Comparison of ENCODE assay signal across 8 cellular contexts in the genomic region with DNA sequence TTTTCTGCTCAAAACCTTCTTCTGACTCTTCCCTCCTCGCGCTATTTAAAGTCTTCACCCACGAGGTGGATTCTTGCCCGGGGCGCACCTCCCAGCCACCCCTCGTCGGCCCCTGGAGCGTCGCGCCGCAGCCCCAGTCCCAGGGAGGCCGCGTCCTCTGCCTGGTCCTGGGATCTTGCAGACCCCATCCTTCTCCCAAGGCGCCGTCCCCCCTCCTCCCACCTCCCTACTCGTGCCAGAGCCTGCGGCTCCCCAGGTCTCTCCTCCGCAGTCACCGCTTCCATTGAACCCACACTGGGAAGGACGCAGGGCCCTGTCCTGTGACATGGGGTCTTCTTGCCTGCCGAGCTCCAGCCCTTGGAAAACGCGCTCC. TPM values are rescaled to one million over a fixed set of nuclear protein-coding genes. Genes with fewer than 3 reads are reported as not detected.
A peak's percentile ranks its signal among the peaks of the same experiment; 100 is the strongest.
DNase-seq lines count a peak whose midpoint lies in the region; ATAC-seq and TF ChIP-seq lines count a peak whose summit lies in the region.

No MANE protein-coding gene starts in this region.

- DNase-seq in AG04450 (ENCODE audit: low read depth, low spot score) (no peak), caudate nucleus (lab: John Stamatoyannopoulos, UW) (peak in 25 of 61 donors; percentile 3 to 56 (median 32)), left lobe of liver (ENCODE audit: low spot score) (peak; percentile 45), substantia nigra (lab: John Stamatoyannopoulos, UW) (peak in 15 of 49 donors; percentile 1 to 30 (median 16)), NCI-H1436 (lab: John Stamatoyannopoulos, UW) (no peak), NK-92 (lab: John Stamatoyannopoulos, UW; ENCODE audit: unreplicated experiment) (no peak)

- no peak for TF ChIP-seq CTCF in AG04450 (IDR thresholded peaks at IDR 0.05; ENCODE audit: low read depth, low read length)
- no peak for TF ChIP-seq CTCF in KMS-11 (conservative IDR thresholded peaks at IDR 0.05; ENCODE audit: low read depth, low read length)

- peak overlapping the region; percentile 57; the same call in 1 of the 2 replicates for H3K4me2 ChIP-seq in KMS-11

- no peaks in the 10 kb centered on the region for H3K4me1 ChIP-seq in KMS-11 (ENCODE audit: low read depth, poor library complexity, severe bottlenecking)

- H3K4me3 ChIP-seq in AG04450 (ENCODE audit: low read depth, low read length) (peak overlapping the region; percentile 83), KMS-11 (IDR thresholded peaks at IDR 0.05; ENCODE audit: insufficient read depth, low read depth, low read length) (no peak overlapping the region)

- H3K9me3 ChIP-seq in AG04450 (ENCODE audit: control insufficient read depth, insufficient read depth, low read length): peaks cover 29% of the 10 kb centered on the region

- peak; percentile 3 for ATAC-seq in GM19463 (IDR thresholded peaks at IDR 0.05; ENCODE audit: unreplicated experiment)
- peak; percentile 33 for ATAC-seq in left lobe of liver

- CTCF ChIA-PET in AG04450 (lab: Charles Lee): no interaction called here

- H2AFZ ChIP-seq in KMS-11 (ENCODE audit: low read depth): peak overlapping the region; percentile 89

- no peaks in the 10 kb centered on the region for H4K20me1 ChIP-seq in KMS-11 (ENCODE audit: insufficient read depth)

- peak overlapping the region; percentile 80 for H3K9ac ChIP-seq in KMS-11

- no peaks in the 10 kb centered on the region for H3K36me3 ChIP-seq in KMS-11 (ENCODE audit: insufficient read depth)

- no peaks in the 10 kb centered on the region for H3K79me2 ChIP-seq in KMS-11 (ENCODE audit: insufficient read depth, low read depth)

- POLR2A ChIA-PET in AG04450 (lab: Yijun Ruan, JAX): no interaction called here

- H3K27ac ChIP-seq in AG04450 (ENCODE audit: low read depth, low read length) (peak overlapping the region; percentile 80), KMS-11 (peak overlapping the region; percentile 78), caudate nucleus (ENCODE audit: low read depth, low read length) (peak overlapping the region; percentile 32), substantia nigra (ENCODE audit: low read depth, low read length, poor library complexity, severe bottlenecking) (peak overlapping the region; percentile 64)

- H3K27me3 ChIP-seq in AG04450 (ENCODE audit: control insufficient read depth, insufficient read depth, low read length) (no peaks in the 10 kb centered on the region), KMS-11 (ENCODE audit: insufficient read depth, low read depth) (no peaks in the 10 kb centered on the region)

RNA-seq across cellular contexts. Expression of a gene that starts 0.5 kb away (rescaled TPM):
- polyA plus RNA-seq in AG04450 (2011; rRNA removed): 5.3 and 7.7 TPM in 2 replicates
- 10.3 and 21.9 TPM in 2 replicates for polyA minus RNA-seq in AG04450 (2011; rRNA and poly(A)+ RNA removed)
- total RNA-seq in left lobe of liver: 6.2 TPM

RNA-seq across cellular contexts. Expression of a gene that starts 42.1 kb away (rescaled TPM):
- 6.6 and 8.2 TPM in 2 replicates for polyA plus RNA-seq in AG04450 (2011; rRNA removed)
- 9.3 and 14.7 TPM in 2 replicates for polyA minus RNA-seq in AG04450 (2011; rRNA and poly(A)+ RNA removed)
- total RNA-seq in left lobe of liver: 4.1 TPM
